8 cellular contexts compared by ENCODE assay signal in genomic region chr4:95129708-95130343, GRCh38.
A peak's percentile ranks its signal among the peaks of the same experiment; 100 is the strongest.
DNase-seq lines count a peak whose midpoint lies in the region; ATAC-seq and TF ChIP-seq lines count a peak whose summit lies in the region.

No MANE protein-coding gene starts in this region.

- H3K9me3 ChIP-seq in HEK293 (ENCODE audit: control insufficient read depth, insufficient read depth, low read depth, low read length) (no peaks in the 10 kb centered on the region), SJSA1 (replicated peaks) (no peaks in the 10 kb centered on the region), gastroesophageal sphincter (no peaks in the 10 kb centered on the region)

- TF ChIP-seq POLR2A in gastroesophageal sphincter (IDR thresholded peaks at IDR 0.05), result no peak

- peaks cover 2% of the 10 kb centered on the region; the same call in 1 of the 2 replicates for H3K4me1 ChIP-seq in HEK293 (ENCODE audit: control insufficient read depth, insufficient read depth, low read length)
- peaks cover 19% of the 10 kb centered on the region for H3K4me1 ChIP-seq in SJSA1 (replicated peaks)
- H3K4me1 ChIP-seq in gastroesophageal sphincter, result peaks cover 0 to 16% (median 0%) of the 10 kb centered on the region in 3 donors

- CTCF ChIA-PET in HEK293 (lab: Yijun Ruan, JAX), result no interaction called here

- no peaks in the 10 kb centered on the region; a peak in 1 of 3 replicates for H3K36me3 ChIP-seq in HEK293 (ENCODE audit: control insufficient read depth in 2 of 2, insufficient read depth in 1 of 2, low read length in 2 of 2)
- H3K36me3 ChIP-seq in SJSA1, result no peaks in the 10 kb centered on the region
- peaks cover 0 to 5% of the 10 kb centered on the region in 2 donors for H3K36me3 ChIP-seq in gastroesophageal sphincter

- POLR2A ChIA-PET in HEK293 (lab: Yijun Ruan, JAX), result no interaction called here

- TF ChIP-seq EP300 in gastroesophageal sphincter (IDR thresholded peaks at IDR 0.05), result no peak

- H3K27me3 ChIP-seq in SJSA1 (replicated peaks), result no peaks in the 10 kb centered on the region
- H3K27me3 ChIP-seq in gastroesophageal sphincter, result no peaks in the 10 kb centered on the region

- TF ChIP-seq CTCF in HEK293 (tag by site-specific recombination; IDR thresholded peaks at IDR 0.05) (no peak), gastroesophageal sphincter (IDR thresholded peaks at IDR 0.05) (no peak)

- ATAC-seq in gastroesophageal sphincter (peak; percentile 89), HG03457 (IDR thresholded peaks at IDR 0.05; ENCODE audit: unreplicated experiment) (no peak)

- H3K27ac ChIP-seq in HEK293 (ENCODE audit: extremely low read depth, low read depth, low read length) (no peak overlapping the region), SJSA1 (peak overlapping the region; percentile 67), gastroesophageal sphincter (peak overlapping the region in 1 of 4 donors; percentile 8)

- H3K4me3 ChIP-seq in HEK293 (ENCODE audit: low read depth, low read length) (no peak overlapping the region), SJSA1 (peak overlapping the region; percentile 15), gastroesophageal sphincter (no peak overlapping the region)

- 46 to 50% methylated on average over 8 of the region's 8 CpGs for WGBS in gastroesophageal sphincter (ENCODE audit: low coverage in 1 of 2), 2 donors

- peak; percentile 78 to 93 for DNase-seq in SJSA1 (ENCODE audit: low read depth in 1 of 2, low spot score in 2 of 2)
- DNase-seq in smooth muscle cell of the brain vasculature (ENCODE audit: low read depth, low spot score), result peak; percentile 96
- no peak for DNase-seq in NCI-H82 (lab: John Stamatoyannopoulos, UW)
- no peak for DNase-seq in activated naive CD4-positive, alpha-beta T cell (lab: John Stamatoyannopoulos, UW)
- DNase-seq in activated gamma-delta T cell (lab: John Stamatoyannopoulos, UW), result no peak

TF ChIP-seq in HEK293, 187 proteins besides CTCF, POLR2A, EP300 and RAD21 (continues in another document):
- TF ChIP-seq ZNF629 (tag by site-specific recombination; IDR thresholded peaks at IDR 0.05) (peak; percentile 56), ATF2 (tag by site-specific recombination; IDR thresholded peaks at IDR 0.05; ENCODE audit: low read depth) (no peak), ZFP37 (tag by site-specific recombination; IDR thresholded peaks at IDR 0.05) (no peak), ZNF2 (tag by site-specific recombination; IDR thresholded peaks at IDR 0.05) (no peak), ZNF660 (tag by site-specific recombination; IDR thresholded peaks at IDR 0.05) (peak; percentile 44; the same call in 1 of the 2 replicates), REST (tag by site-specific recombination; IDR thresholded peaks at IDR 0.05) (no peak), YY1 (tag by site-specific recombination; IDR thresholded peaks at IDR 0.05) (no peak), ZBTB44 (tag by site-specific recombination; IDR thresholded peaks at IDR 0.05) (0 out of 2 replicates have a peak, but pooled peaks have one; percentile 11), ZNF580 (tag by site-specific recombination; IDR thresholded peaks at IDR 0.05) (no peak), PRDM1 (tag by site-specific recombination; IDR thresholded peaks at IDR 0.05) (peak; percentile 80), ZNF169 (tag by site-specific recombination; IDR thresholded peaks at IDR 0.05) (no peak), SCRT1 (tag by site-specific recombination; IDR thresholded peaks at IDR 0.05; ENCODE audit: borderline replicate concordance) (no peak), ZNF366 (tag by site-specific recombination; conservative IDR thresholded peaks at IDR 0.05) (peak; percentile 34; the same call in 1 of the 2 replicates), ZNF18 (tag by site-specific recombination; IDR thresholded peaks at IDR 0.05) (no peak), ZNF266 (tag by site-specific recombination; IDR thresholded peaks at IDR 0.05; ENCODE audit: low read depth) (no peak)

Comparison
In these comparisons a context has a peak if more than half of its experiments do, and no peak if none do; other contexts are left out.
1. DNase-seq: peak in SJSA1 (2 of 2) and smooth muscle cell of the brain vasculature (single experiment); none in NCI-H82 (single experiment), activated naive CD4-positive, alpha-beta T cell (0 of 4) and activated gamma-delta T cell (single experiment).